In the genomic region with DNA sequence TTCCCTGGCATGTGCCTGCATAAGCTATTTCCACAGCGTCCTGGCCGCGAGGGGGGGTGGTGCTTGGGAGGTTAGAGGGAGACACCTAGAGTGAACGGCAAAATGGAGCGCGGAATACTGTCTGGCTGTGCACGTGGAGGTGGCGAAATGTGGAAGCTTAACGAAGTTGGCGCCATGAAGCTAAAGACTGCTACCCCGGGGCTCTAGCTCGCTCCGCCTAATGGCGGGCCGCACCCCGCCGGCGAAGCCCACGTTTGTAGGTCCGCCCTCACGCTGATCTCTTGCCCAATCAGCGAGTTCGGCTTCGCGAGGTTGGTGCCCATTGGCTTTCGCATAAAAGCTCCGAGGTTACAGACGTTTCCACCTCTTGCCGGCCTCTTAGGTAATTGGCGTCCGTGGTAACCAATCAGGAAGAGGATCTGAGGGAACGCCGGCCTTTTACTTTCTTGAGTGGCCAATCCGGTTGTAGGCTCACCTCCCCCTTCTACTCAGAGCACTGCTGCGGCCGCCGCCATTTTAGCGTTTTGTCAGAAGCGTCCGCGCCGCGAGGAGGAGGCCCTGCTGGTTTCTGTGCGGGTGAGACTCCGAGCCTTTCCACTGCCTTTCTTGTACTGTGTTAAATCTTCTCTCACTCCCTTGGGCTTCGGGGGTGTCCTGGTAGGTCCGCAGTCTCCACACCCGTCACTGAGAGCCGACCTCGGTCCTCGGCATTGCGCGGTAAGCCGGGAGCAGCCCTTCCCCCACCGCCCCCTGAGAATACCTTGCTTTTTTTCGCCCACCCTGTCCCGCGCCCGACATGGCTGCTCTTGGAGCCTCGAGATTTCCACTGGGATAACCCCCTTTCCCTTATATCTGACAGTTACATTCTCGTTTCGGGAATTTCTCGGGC, we compare ENCODE assay signal across 8 cellular contexts. TPM values are rescaled to one million over a fixed set of nuclear protein-coding genes. Genes with fewer than 3 reads are reported as not detected.
DNase-seq lines count a peak whose midpoint lies in the region; ATAC-seq and TF ChIP-seq lines count a peak whose summit lies in the region.

A gene with protein sequence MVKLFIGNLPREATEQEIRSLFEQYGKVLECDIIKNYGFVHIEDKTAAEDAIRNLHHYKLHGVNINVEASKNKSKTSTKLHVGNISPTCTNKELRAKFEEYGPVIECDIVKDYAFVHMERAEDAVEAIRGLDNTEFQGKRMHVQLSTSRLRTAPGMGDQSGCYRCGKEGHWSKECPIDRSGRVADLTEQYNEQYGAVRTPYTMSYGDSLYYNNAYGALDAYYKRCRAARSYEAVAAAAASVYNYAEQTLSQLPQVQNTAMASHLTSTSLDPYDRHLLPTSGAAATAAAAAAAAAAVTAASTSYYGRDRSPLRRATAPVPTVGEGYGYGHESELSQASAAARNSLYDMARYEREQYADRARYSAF (plus strand): TSS at position 527 of the 889 bp plus-strand sequence. CDS start 1,009 bp downstream, outside the sequence.

- no peaks in the 10 kb centered on the region for H3K9me3 Mint-ChIP-seq in CD4-positive, alpha-beta T cell
- no peaks in the 10 kb centered on the region for H3K9me3 Mint-ChIP-seq in activated CD4-positive, alpha-beta memory T cell treated with anti-CD3 and anti-CD28 coated beads for 36 hours

- H3K27ac Mint-ChIP-seq in CD4-positive, alpha-beta T cell: peak within 1 kb of the TSS; percentile 89
- H3K27ac Mint-ChIP-seq in activated CD4-positive, alpha-beta memory T cell treated with anti-CD3 and anti-CD28 coated beads for 36 hours: peak within 1 kb of the TSS; percentile 98

- H3K36me3 ChIP-seq in liver (ENCODE audit: control insufficient read depth in 4 of 4, insufficient read depth in 3 of 4, low read depth in 1 of 4, low read length in 3 of 4): peaks cover 3 to 28% (median 15%) of the 10 kb centered on the region in 4 donors

- H3K4me3 Mint-ChIP-seq in CD4-positive, alpha-beta T cell: peak within 1 kb of the TSS; percentile 97
- H3K4me3 Mint-ChIP-seq in activated CD4-positive, alpha-beta memory T cell treated with anti-CD3 and anti-CD28 coated beads for 36 hours: peak within 1 kb of the TSS; percentile 99

- H3K36me3 Mint-ChIP-seq in CD4-positive, alpha-beta T cell (ENCODE audit: low read depth): peaks cover 74% of the 10 kb centered on the region
- H3K36me3 Mint-ChIP-seq in activated CD4-positive, alpha-beta memory T cell treated with anti-CD3 and anti-CD28 coated beads for 36 hours: peaks cover 56% of the 10 kb centered on the region

- H3K4me3 ChIP-seq in dorsolateral prefrontal cortex (peak within 1 kb of the TSS; percentile 52 to 97 (median 81)), liver (ENCODE audit: low read depth in 1 of 3, low read length in 3 of 3) (peak within 1 kb of the TSS; percentile 84 to 92 (median 88))

- H3K27ac ChIP-seq in CD4-positive, alpha-beta T cell (ENCODE audit: low read depth, low read length): peak within 1 kb of the TSS; percentile 94
- H3K27ac ChIP-seq in dorsolateral prefrontal cortex (peak within 1 kb of the TSS; percentile 52 to 97 (median 88)), liver (ENCODE audit: low read depth in 1 of 2, low read length in 2 of 2) (peak within 1 kb of the TSS; percentile 81 to 90)

- H3K9me3 ChIP-seq in CD4-positive, alpha-beta T cell (ENCODE audit: control insufficient read depth, low read length): no peaks in the 10 kb centered on the region
- no peaks in the 10 kb centered on the region for H3K9me3 ChIP-seq in liver (ENCODE audit: control insufficient read depth in 4 of 4, low read length in 3 of 4)

- intact Hi-C loops in CD4-positive, alpha-beta T cell (cut with DNase I, micrococcal nuclease): loop anchor here (1.0 to 2.0 kb wide), 5 partner anchors 19 to 60 kb away; a partner anchor contains a TSS
- intact Hi-C loops in activated CD4-positive, alpha-beta memory T cell treated with anti-CD3 and anti-CD28 coated beads for 36 hours (cut with micrococcal nuclease): loop anchor here (1.0 to 2.0 kb wide), 3 partner anchors 21 to 92 kb away; a partner anchor contains a TSS
- intact Hi-C loops in dorsolateral prefrontal cortex (cut with DNase I): loop anchor here (1.0 to 5.0 kb wide), 5 partner anchors 19 to 70 kb away; a partner anchor contains a TSS

- no peak for TF ChIP-seq CTCF in CD4-positive, alpha-beta T cell (IDR thresholded peaks at IDR 0.05)
- peak in 32 of 56 donors; percentile 7 to 50 (median 24) for TF ChIP-seq CTCF in dorsolateral prefrontal cortex (IDR thresholded peaks at IDR 0.05 in 54 of 56, conservative IDR thresholded peaks at IDR 0.05 in 2 of 56; ENCODE audit: low read depth in 1 of 56, partially characterized antibody in 56 of 56)
- no peak for TF ChIP-seq CTCF in liver (IDR thresholded peaks at IDR 0.05; ENCODE audit: low read depth, low read length, missing input control)

- H3K4me1 Mint-ChIP-seq in CD4-positive, alpha-beta T cell (ENCODE audit: low read depth): peaks cover 73% of the 10 kb centered on the region
- peaks cover 63% of the 10 kb centered on the region for H3K4me1 Mint-ChIP-seq in activated CD4-positive, alpha-beta memory T cell treated with anti-CD3 and anti-CD28 coated beads for 36 hours (ENCODE audit: low read depth)

- under 1% methylated on average over 63 of the region's 63 CpGs for WGBS in liver

- H3K27me3 ChIP-seq in CD4-positive, alpha-beta T cell (ENCODE audit: control insufficient read depth, insufficient read depth, low read length): no peaks in the 10 kb centered on the region
- no peaks in the 10 kb centered on the region for H3K27me3 ChIP-seq in dorsolateral prefrontal cortex
- no peaks in the 10 kb centered on the region for H3K27me3 ChIP-seq in liver (ENCODE audit: control insufficient read depth in 4 of 4, insufficient read depth in 4 of 4, low read length in 3 of 4)

- peaks cover 5 to 57% (median 47%) of the 10 kb centered on the region in 4 donors for H3K4me1 ChIP-seq in liver (ENCODE audit: control insufficient read depth in 4 of 4, insufficient read depth in 4 of 4, low read length in 3 of 4)

- POLR2A ChIA-PET in CD4-positive, alpha-beta T cell (lab: Charles Lee): interaction anchor here (0.6 to 15.8 kb wide), 39 partner anchors 9 to 1860 kb away, joined by 3 to 511 read pairs (median 6); a partner anchor contains a TSS
- POLR2A ChIA-PET in activated CD4-positive, alpha-beta memory T cell treated with anti-CD3 and anti-CD28 coated beads for 36 hours (lab: Charles Lee): interaction anchor here (0.5 to 6.6 kb wide), 19 partner anchors 8 to 349 kb away, joined by 3 to 140 read pairs (median 4); a partner anchor contains a TSS

- peak in 1 of 2 donors; percentile 20 for TF ChIP-seq RAD21 in liver (IDR thresholded peaks at IDR 0.05)

- peak; percentile 89 for ATAC-seq in CD4-positive, alpha-beta T cell (ENCODE audit: poor library complexity)
- ATAC-seq in GM19438 (IDR thresholded peaks at IDR 0.05; ENCODE audit: low read depth, unreplicated experiment): peak; percentile 90
- ATAC-seq in HG03575 (IDR thresholded peaks at IDR 0.05; ENCODE audit: extremely low read depth, insufficient number of reproducible peaks, low FRiP score, unreplicated experiment): peak; percentile 75

- CTCF ChIA-PET in CD4-positive, alpha-beta T cell (lab: Charles Lee): interaction anchor here (0.8 to 5.4 kb wide), 7 partner anchors 8 to 46 kb away, joined by 3 to 47 read pairs (median 4); a partner anchor contains a TSS
- CTCF ChIA-PET in activated CD4-positive, alpha-beta memory T cell treated with anti-CD3 and anti-CD28 coated beads for 36 hours (lab: Charles Lee): interaction anchor here (0.6 to 3.8 kb wide), 16 partner anchors 9 to 529 kb away, joined by 3 to 33 read pairs (median 5); a partner anchor contains a TSS

- H3K9ac ChIP-seq in liver (ENCODE audit: low read depth in 1 of 2, low read length in 2 of 2): peak within 1 kb of the TSS; percentile 75 to 79

- peak; percentile 90 to 98 (median 93) for DNase-seq in CD4-positive, alpha-beta T cell
- DNase-seq in NCI-H82 treated with DMSO at 0.1 percent for 48 hours (lab: John Stamatoyannopoulos, UW; ENCODE audit: unreplicated experiment) (peak; percentile 98), dorsolateral prefrontal cortex (peak; percentile 97 to 100 (median 99))
- peak; percentile 98 for DNase-seq in activated CD4-positive, alpha-beta memory T cell treated with anti-CD3 and anti-CD28 coated beads for 36 hours
- DNase-seq in stimulated activated CD4-positive, alpha-beta T cell treated with anti-CD3 and anti-CD28 coated beads, Interleukin-4, amount 100 ng/mL, for 24 hours: peak; percentile 98

- no peaks in the 10 kb centered on the region for H3K27me3 Mint-ChIP-seq in CD4-positive, alpha-beta T cell
- H3K27me3 Mint-ChIP-seq in activated CD4-positive, alpha-beta memory T cell treated with anti-CD3 and anti-CD28 coated beads for 36 hours: no peaks in the 10 kb centered on the region

TF ChIP-seq in liver, 16 proteins besides CTCF, POLR2A, EP300 and RAD21 (continues in another document):
- TF ChIP-seq HNF4G (IDR thresholded peaks at IDR 0.05) (no peak), NR2F2 (IDR thresholded peaks at IDR 0.05) (no peak), GABPA (IDR thresholded peaks at IDR 0.05 in 1 of 2, conservative IDR thresholded peaks at IDR 0.05 in 1 of 2) (peak in 1 of 2 donors; percentile 34), JUND (IDR thresholded peaks at IDR 0.05) (peak in 1 of 2 donors; percentile 52), SP1 (IDR thresholded peaks at IDR 0.05) (peak; percentile 94), TAF1 (conservative IDR thresholded peaks at IDR 0.05) (no peak)
- TF ChIP-seq, protein P1, sequence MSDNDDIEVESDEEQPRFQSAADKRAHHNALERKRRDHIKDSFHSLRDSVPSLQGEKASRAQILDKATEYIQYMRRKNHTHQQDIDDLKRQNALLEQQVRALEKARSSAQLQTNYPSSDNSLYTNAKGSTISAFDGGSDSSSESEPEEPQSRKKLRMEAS (IDR thresholded peaks at IDR 0.05): peak; percentile 70
- TF ChIP-seq, protein P2, sequence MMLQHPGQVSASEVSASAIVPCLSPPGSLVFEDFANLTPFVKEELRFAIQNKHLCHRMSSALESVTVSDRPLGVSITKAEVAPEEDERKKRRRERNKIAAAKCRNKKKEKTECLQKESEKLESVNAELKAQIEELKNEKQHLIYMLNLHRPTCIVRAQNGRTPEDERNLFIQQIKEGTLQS (IDR thresholded peaks at IDR 0.05): peak; percentile 54

RNA-seq across cellular contexts. Expression of the gene that starts here (rescaled TPM):
- 100 to 1,000 TPM; 194 to 197 TPM for total RNA-seq in CD4-positive, alpha-beta T cell
- 10 to 100 TPM; 87.0 to 94.0 TPM for total RNA-seq in activated CD4-positive, alpha-beta memory T cell treated with anti-CD3 and anti-CD28 coated beads for 36 hours
- total RNA-seq in dorsolateral prefrontal cortex (100 to 1,000 TPM in 73 of 120 experiments, 10 to 100 TPM in 47; 72.2 to 164 (median 105) TPM), liver (10 to 100 TPM; 43.3 to 59.2 TPM)
- 10 to 100 TPM; 36.9 to 49.4 TPM for polyA plus RNA-seq in liver

Comparison
In these comparisons a context has a peak if more than half of its experiments do, and no peak if none do; other contexts are left out.
1. Peak in every context shown above with its lines: DNase-seq, ATAC-seq, H3K4me3 ChIP-seq and H3K27ac ChIP-seq.
2. CTCF ChIP-seq: peak in dorsolateral prefrontal cortex (32 of 56); none in CD4-positive, alpha-beta T cell (single experiment) and liver (single experiment).